ENCODE assay signal across 10 cellular contexts in the genomic region with DNA sequence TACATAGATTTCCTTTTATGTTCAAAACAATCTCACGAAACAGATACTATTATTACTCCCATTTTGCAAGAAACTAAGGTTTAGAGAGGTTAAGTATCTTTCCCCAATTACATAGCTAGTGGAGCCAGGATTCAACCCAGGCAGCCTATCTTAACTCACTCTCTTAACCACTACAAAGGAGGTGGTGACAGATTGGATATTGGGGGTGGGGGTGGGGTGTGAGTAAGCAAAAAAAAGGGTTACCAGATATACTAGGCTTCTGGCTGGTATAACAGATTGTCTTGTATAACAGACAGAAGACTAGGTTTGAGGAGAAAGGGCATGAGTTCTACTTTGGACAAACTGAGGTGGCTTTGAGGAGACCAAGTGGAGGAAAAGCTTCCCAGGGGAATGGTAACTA. TPM values are rescaled to one million over a fixed set of nuclear protein-coding genes. Genes with fewer than 3 reads are reported as not detected.
A peak's percentile ranks its signal among the peaks of the same experiment; 100 is the strongest.
DNase-seq lines count a peak whose midpoint lies in the region; ATAC-seq and TF ChIP-seq lines count a peak whose summit lies in the region.
"Had no signal": no experiment of that assay in that cellular context is flagged by ENCODE, and none has a peak within 500 bp of the region (broad histone marks: within the 10 kb centered on the region; RNA-seq: fewer than 3 reads in every experiment).

No MANE protein-coding gene starts in this region.

- no peak for TF ChIP-seq POLR2A in upper lobe of left lung (IDR thresholded peaks at IDR 0.05)

- H3K36me3 Mint-ChIP-seq in activated naive CD8-positive, alpha-beta T cell, result peaks cover 2% of the 10 kb centered on the region
- no peaks in the 10 kb centered on the region for H3K36me3 Mint-ChIP-seq in natural killer cell

- no peak overlapping the region for H3K9ac ChIP-seq in DND-41 (ENCODE audit: low read depth, low read length)

- no peaks in the 10 kb centered on the region for H3K9me3 Mint-ChIP-seq in activated naive CD8-positive, alpha-beta T cell (ENCODE audit: low read depth)
- H3K9me3 Mint-ChIP-seq in natural killer cell, result no peaks in the 10 kb centered on the region

- H3K27me3 Mint-ChIP-seq in activated naive CD8-positive, alpha-beta T cell, result no peaks in the 10 kb centered on the region
- no peaks in the 10 kb centered on the region for H3K27me3 Mint-ChIP-seq in natural killer cell (ENCODE audit: low read depth in 2 of 2)

- H3K4me1 Mint-ChIP-seq in activated naive CD8-positive, alpha-beta T cell (ENCODE audit: low read depth), result peaks cover 74% of the 10 kb centered on the region
- peaks cover 50 to 65% of the 10 kb centered on the region in 2 donors for H3K4me1 Mint-ChIP-seq in natural killer cell

- H3K36me3 ChIP-seq in DND-41 (ENCODE audit: insufficient read depth, low read length) (peaks cover 24% of the 10 kb centered on the region), upper lobe of left lung (peaks cover 0 to 18% (median 2%) of the 10 kb centered on the region in 4 donors)

- no peak overlapping the region for H2AFZ ChIP-seq in DND-41 (ENCODE audit: low read depth, low read length)

- WGBS in upper lobe of left lung, 2 donors, result 78 to 83% methylated on average over 1 of the region's 1 CpG

- peak overlapping the region; percentile 87 for H3K27ac Mint-ChIP-seq in activated naive CD8-positive, alpha-beta T cell
- peak overlapping the region; percentile 38 to 82 for H3K27ac Mint-ChIP-seq in natural killer cell

- ATAC-seq in DND-41 (ENCODE audit: insufficient read depth, low read depth) (peak; percentile 32; the same call in 2 of the 3 replicates), natural killer cell (no peak), upper lobe of left lung (ENCODE audit: low FRiP score in 2 of 2) (no peak), GM21825 (IDR thresholded peaks at IDR 0.05; ENCODE audit: unreplicated experiment) (no peak)

- peak overlapping the region in 1 of 2 experiments; percentile 96; a peak in 1 of 4 replicates for H3K4me3 ChIP-seq in DND-41 (ENCODE audit: low read depth in 1 of 2, low read length in 2 of 2)
- H3K4me3 ChIP-seq in Jurkat, Clone E6-1 (ENCODE audit: low read length), result peak overlapping the region; percentile 25
- H3K4me3 ChIP-seq in upper lobe of left lung, result no peak overlapping the region

- H3K4me2 ChIP-seq in DND-41 (ENCODE audit: insufficient read depth, low read length), result peak overlapping the region; percentile 72; the same call in 1 of the 2 replicates

- TF ChIP-seq CTCF in DND-41 (IDR thresholded peaks at IDR 0.05; ENCODE audit: borderline replicate concordance, extremely low read depth, low read length, poor library complexity, severe bottlenecking) (no peak), natural killer cell (IDR thresholded peaks at IDR 0.05) (no peak), upper lobe of left lung (IDR thresholded peaks at IDR 0.05) (no peak)

- peak overlapping the region; percentile 94 for H3K4me3 Mint-ChIP-seq in activated naive CD8-positive, alpha-beta T cell
- peak overlapping the region; percentile 94 for H3K4me3 Mint-ChIP-seq in natural killer cell

- TF ChIP-seq EP300 in upper lobe of left lung (IDR thresholded peaks at IDR 0.05), result no peak

- no peaks in the 10 kb centered on the region for H3K9me3 ChIP-seq in DND-41 (ENCODE audit: insufficient read depth, low read length, severe bottlenecking)
- H3K9me3 ChIP-seq in upper lobe of left lung, result no peaks in the 10 kb centered on the region

- H3K27ac ChIP-seq in DND-41 (ENCODE audit: low read length), result peak overlapping the region; percentile 37; the same call in 1 of the 2 replicates
- no peak overlapping the region for H3K27ac ChIP-seq in upper lobe of left lung

- peaks cover 76% of the 10 kb centered on the region for H3K79me2 ChIP-seq in DND-41 (ENCODE audit: insufficient read depth, low read length)

- no peaks in the 10 kb centered on the region for H3K27me3 ChIP-seq in DND-41 (ENCODE audit: insufficient read depth, low read length, poor library complexity)
- H3K27me3 ChIP-seq in upper lobe of left lung, result no peaks in the 10 kb centered on the region

- H3K4me1 ChIP-seq in DND-41 (ENCODE audit: insufficient read depth, low read length), result peaks cover 49% of the 10 kb centered on the region
- peaks cover 14 to 36% (median 30%) of the 10 kb centered on the region in 4 donors for H3K4me1 ChIP-seq in upper lobe of left lung

- peak; percentile 35 for DNase-seq in DND-41
- DNase-seq in Jurkat, Clone E6-1 (ENCODE audit: low read depth, low spot score), result peak; percentile 80
- DNase-seq in natural killer cell, result no peak
- DNase-seq in effector CD8-positive, alpha-beta T cell (lab: John Stamatoyannopoulos, UW), result no peak
- DNase-seq in upper lobe of left lung, result no peak
- DNase-seq: anterior cingulate cortex, kidney glomerular epithelial cell, NCI-H1417 treated with DMSO at 0.1 percent for 48 hours had no signal

- H4K20me1 ChIP-seq in DND-41 (ENCODE audit: insufficient read depth, low read length), result peaks cover 17% of the 10 kb centered on the region

- intact Hi-C loops in natural killer cell (cut with micrococcal nuclease), result no loop called here

RNA-seq across cellular contexts. Expression of a gene that starts 2.1 kb away (rescaled TPM):
- polyA plus RNA-seq in Jurkat, Clone E6-1 (2012; ENCODE audit: insufficient read depth, insufficient read length), result 28.0 TPM
- total RNA-seq in natural killer cell, result 10 to 100 TPM; 46.4 to 55.1 (median 52.8) TPM
- 10 to 100 TPM; 18.0 to 72.4 (median 43.9) TPM for total RNA-seq in upper lobe of left lung

RNA-seq across cellular contexts. Expression of a gene that starts 23.0 kb away (rescaled TPM):
- 18.8 TPM for polyA plus RNA-seq in Jurkat, Clone E6-1 (2012; ENCODE audit: insufficient read depth, insufficient read length)
- total RNA-seq in natural killer cell, result 10 to 100 TPM; 25.4 to 30.1 (median 26.7) TPM
- 10 to 100 TPM in 4 of 6 donors, 1 to 10 TPM in 2; 2.1 to 24.0 (median 16.7) TPM for total RNA-seq in upper lobe of left lung

RNA-seq across cellular contexts. Expression of a gene that starts 45.5 kb away (rescaled TPM):
- 156 TPM for polyA plus RNA-seq in Jurkat, Clone E6-1 (2012; ENCODE audit: insufficient read depth, insufficient read length)
- total RNA-seq in natural killer cell (10 to 100 TPM; 20.4 to 30.9 (median 25.7) TPM), upper lobe of left lung (100 to 1,000 TPM in 1 of 6 donors, 10 to 100 TPM in 5; 37.7 to 105 (median 57.9) TPM)

Comparison
In these comparisons a context has a peak if more than half of its experiments do, and no peak if none do; other contexts are left out.
1. DNase-seq: peak in DND-41 (single experiment) and Jurkat, Clone E6-1 (single experiment); none in natural killer cell (single experiment), effector CD8-positive, alpha-beta T cell (single experiment) and upper lobe of left lung (0 of 2).